ENCODE assay signal across 16 cellular contexts in the genomic region with DNA sequence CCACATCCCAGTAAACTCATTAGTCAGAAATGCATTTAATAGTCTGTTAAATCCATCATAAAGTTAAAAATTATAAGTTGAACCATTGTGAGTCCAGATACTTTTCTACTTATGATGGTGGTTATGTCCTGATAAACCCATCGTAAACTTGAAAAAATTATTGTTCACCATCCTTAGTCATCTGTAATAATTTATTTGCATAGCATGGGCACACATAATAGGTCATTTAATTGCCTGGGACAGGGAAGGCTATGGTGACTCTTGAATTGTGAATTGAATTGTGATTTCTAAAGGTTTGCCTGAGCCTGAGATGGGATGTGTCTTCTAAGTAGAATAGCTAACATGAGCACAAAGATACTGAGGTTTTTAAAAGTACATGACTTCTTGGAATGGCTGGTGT.
"Had no signal": no experiment of that assay in that cellular context is flagged by ENCODE, and none has a peak within 500 bp of the region (broad histone marks: within the 10 kb centered on the region; RNA-seq: fewer than 3 reads in every experiment).

No MANE protein-coding gene starts in this region.

- H3K27ac Mint-ChIP-seq: activated T-helper 17 cell treated with anti-CD3 and anti-CD28 coated beads, Interleukin-2, amount 50 U/mL, for 72 hours; natural killer cell treated with Interleukin-12 subunit alpha and Interleukin-12 subunit beta and Interleukin-15 and Interleukin-18, amount 100 ng/mL, for 72 hours; T-cell; type B pancreatic cell had no signal

- H3K4me3 ChIP-seq: left lung had no signal

- FAIRE-seq: colon, kidney had no signal

- H3K27me3 ChIP-seq: left lung had no signal

- H3K27me3 Mint-ChIP-seq: activated T-helper 17 cell treated with anti-CD3 and anti-CD28 coated beads, Interleukin-2, amount 50 U/mL, for 72 hours; natural killer cell treated with Interleukin-12 subunit alpha and Interleukin-12 subunit beta and Interleukin-15 and Interleukin-18, amount 100 ng/mL, for 72 hours; T-cell; type B pancreatic cell had no signal

- H3K36me3 Mint-ChIP-seq: natural killer cell treated with Interleukin-12 subunit alpha and Interleukin-12 subunit beta and Interleukin-15 and Interleukin-18, amount 100 ng/mL, for 72 hours had no signal

- H3K9me3 ChIP-seq: left lung had no signal

- ATAC-seq: activated T-helper 17 cell treated with anti-CD3 and anti-CD28 coated beads, Interleukin-2, amount 50 U/mL, for 72 hours; esophagus mucosa; left lung; natural killer cell treated with Interleukin-12 subunit alpha and Interleukin-12 subunit beta and Interleukin-15 and Interleukin-18, amount 100 ng/mL, for 72 hours; T-cell had no signal

- H3K9me3 Mint-ChIP-seq: activated T-helper 17 cell treated with anti-CD3 and anti-CD28 coated beads, Interleukin-2, amount 50 U/mL, for 72 hours; natural killer cell treated with Interleukin-12 subunit alpha and Interleukin-12 subunit beta and Interleukin-15 and Interleukin-18, amount 100 ng/mL, for 72 hours had no signal

- DNase-seq: activated CD4-positive, CD25-positive, alpha-beta regulatory T cell treated with anti-CD3 and anti-CD28 coated beads, Interleukin-2, amount 50 U/mL, for 72 hours; activated naive CD4-positive, alpha-beta T cell treated with Interleukin-2 at 50 U/mL for 16 hours; hypothalamus; kidney; left lung; mesenchymal stem cell; posterior cingulate gyrus; retina; stimulated activated naive CD4-positive, alpha-beta T cell; T-cell; T1000 had no signal

- H3K4me3 Mint-ChIP-seq: activated T-helper 17 cell treated with anti-CD3 and anti-CD28 coated beads, Interleukin-2, amount 50 U/mL, for 72 hours; natural killer cell treated with Interleukin-12 subunit alpha and Interleukin-12 subunit beta and Interleukin-15 and Interleukin-18, amount 100 ng/mL, for 72 hours; T-cell; type B pancreatic cell had no signal

- H3K36me3 ChIP-seq: left lung had no signal
